ENCODE assay signal across 29 cellular contexts in genomic region chr7:110399421-110399820, GRCh38.
DNase-seq lines count a peak whose midpoint lies in the region; FAIRE-seq and TF ChIP-seq lines count a peak whose summit lies in the region.
"Had no signal": no experiment of that assay in that cellular context is flagged by ENCODE, and none has a peak within 500 bp of the region (broad histone marks: within the 10 kb centered on the region; RNA-seq: fewer than 3 reads in every experiment).

No MANE protein-coding gene starts in this region.

- TF ChIP-seq CTCF in HFFc6 (IDR thresholded peaks at IDR 0.05): no peak
- TF ChIP-seq CTCF in bronchial epithelial cell (IDR thresholded peaks at IDR 0.05; ENCODE audit: insufficient read depth, low read length, severe bottlenecking): no peak
- no peak for TF ChIP-seq CTCF in OCI-LY7 (conservative IDR thresholded peaks at IDR 0.05; ENCODE audit: low read length)
- TF ChIP-seq CTCF in CD14-positive monocyte (IDR thresholded peaks at IDR 0.05): no peak

- H3K36me3 Mint-ChIP-seq in HFFc6 (ENCODE audit: low read depth) (no peaks in the 10 kb centered on the region), CD14-positive monocyte (no peaks in the 10 kb centered on the region)
- H3K36me3 Mint-ChIP-seq: CD4-positive, alpha-beta memory T cell had no signal

- no peaks in the 10 kb centered on the region for H3K9me3 Mint-ChIP-seq in HFFc6
- peaks cover 0 to 6% (median 3%) of the 10 kb centered on the region in 7 donors for H3K9me3 Mint-ChIP-seq in CD14-positive monocyte
- H3K9me3 Mint-ChIP-seq: CD4-positive, alpha-beta memory T cell had no signal

- H3K4me1 Mint-ChIP-seq in HFFc6 (ENCODE audit: low read depth) (peaks cover 32% of the 10 kb centered on the region), CD14-positive monocyte (no peaks in the 10 kb centered on the region)
- H3K4me1 Mint-ChIP-seq: CD4-positive, alpha-beta memory T cell had no signal

- no peak overlapping the region for H3K4me3 ChIP-seq in bronchial epithelial cell (ENCODE audit: low read depth, low read length)
- H3K4me3 ChIP-seq in OCI-LY7 (ENCODE audit: low read depth, low read length, poor library complexity, severe bottlenecking): no peak overlapping the region
- H3K4me3 ChIP-seq: BLaER1 treated with 17β-estradiol and CSF1 and Interleukin-3, amounts not matched to agents 10 nM and 100 nM; GM12878; SK-N-MC had no signal

- BruUV-seq in OCI-LY7 (replicated peaks; lab: Mats Ljungman, UMichigan): no TSS peak

- no peaks in the 10 kb centered on the region for H3K79me2 ChIP-seq in OCI-LY7 (ENCODE audit: insufficient read depth, low read depth, low read length)

- CTCF ChIA-PET in OCI-LY7 (lab: Charles Lee; ENCODE audit: unreplicated experiment): no interaction called here

- H3K27ac Mint-ChIP-seq in HFFc6 (peak overlapping the region; percentile 0; the same call in 1 of the 2 replicates), CD14-positive monocyte (no peak overlapping the region)
- H3K27ac Mint-ChIP-seq: CD4-positive, alpha-beta memory T cell had no signal

- no peak overlapping the region for H3K27ac ChIP-seq in OCI-LY7 (ENCODE audit: low read depth, low read length, poor library complexity, severe bottlenecking)
- H3K27ac ChIP-seq: BLaER1 treated with 17β-estradiol and CSF1 and Interleukin-3, amounts not matched to agents 10 nM and 100 nM; HL-60; SK-N-MC had no signal

- H3K9me3 ChIP-seq in OCI-LY7 (ENCODE audit: low read length): no peaks in the 10 kb centered on the region
- H3K9me3 ChIP-seq: BLaER1 treated with 17β-estradiol and CSF1 and Interleukin-3, amounts not matched to agents 10 nM and 100 nM; Caco-2 had no signal

- intact Hi-C loops in OCI-LY7 (cut with micrococcal nuclease; ENCODE audit: unreplicated experiment): no loop called here
- intact Hi-C loops in CD14-positive monocyte (cut with micrococcal nuclease): no loop called here

- no peak for FAIRE-seq in bronchial epithelial cell (lab: Jason Lieb, UNC)
- FAIRE-seq: A204.1, GM12878, H1 had no signal

- no peak overlapping the region for H2AFZ ChIP-seq in OCI-LY7 (ENCODE audit: low read length)

- H3K27me3 ChIP-seq in bronchial epithelial cell (ENCODE audit: control insufficient read depth, insufficient read depth, low read length): no peaks in the 10 kb centered on the region
- H3K27me3 ChIP-seq: BLaER1 treated with 17β-estradiol and CSF1 and Interleukin-3, amounts not matched to agents 10 nM and 100 nM had no signal

- H3K4me3 Mint-ChIP-seq in HFFc6 (no peak overlapping the region), CD14-positive monocyte (no peak overlapping the region)
- H3K4me3 Mint-ChIP-seq: CD4-positive, alpha-beta memory T cell had no signal

- H3K4me2 ChIP-seq in OCI-LY7 (ENCODE audit: low read length): no peak overlapping the region
- H3K4me2 ChIP-seq: BLaER1 treated with 17β-estradiol and CSF1 and Interleukin-3, amounts not matched to agents 10 nM and 100 nM had no signal

- no peaks in the 10 kb centered on the region for H3K9me2 ChIP-seq in OCI-LY7 (ENCODE audit: insufficient read depth, low read length)

- H3K27me3 Mint-ChIP-seq in HFFc6 (ENCODE audit: insufficient read depth): no peaks in the 10 kb centered on the region; the same call in 1 of the 2 replicates
- H3K27me3 Mint-ChIP-seq in CD14-positive monocyte (ENCODE audit: low read depth in 3 of 3): no peaks in the 10 kb centered on the region
- H3K27me3 Mint-ChIP-seq: CD4-positive, alpha-beta memory T cell had no signal

- POLR2A ChIA-PET in OCI-LY7 (lab: Charles Lee): interaction anchor here (1.1 kb wide), 2 partner anchors 10 kb away, joined by 3 to 4 read pairs; no protein-coding TSS in a partner anchor

- no peaks in the 10 kb centered on the region for H4K20me1 ChIP-seq in OCI-LY7 (ENCODE audit: insufficient read depth, low read length)
- H4K20me1 ChIP-seq: BLaER1 treated with 17β-estradiol and CSF1 and Interleukin-3, amounts not matched to agents 10 nM and 100 nM had no signal

- H3K4me1 ChIP-seq in OCI-LY7 (ENCODE audit: insufficient read depth, low read length, poor library complexity, severe bottlenecking): no peaks in the 10 kb centered on the region
- H3K4me1 ChIP-seq: BLaER1 treated with 17β-estradiol and CSF1 and Interleukin-3, amounts not matched to agents 10 nM and 100 nM; Caco-2 had no signal

- H3K36me3 ChIP-seq in bronchial epithelial cell (ENCODE audit: control insufficient read depth, insufficient read depth, low read length): no peaks in the 10 kb centered on the region
- no peaks in the 10 kb centered on the region for H3K36me3 ChIP-seq in OCI-LY7 (ENCODE audit: insufficient read depth, low read length)
- H3K36me3 ChIP-seq: BLaER1 treated with 17β-estradiol and CSF1 and Interleukin-3, amounts not matched to agents 10 nM and 100 nM had no signal

- DNase-seq in HFFc6 (no peak), bronchial epithelial cell (ENCODE audit: low read depth) (peak; percentile 12), kidney tubule cell (ENCODE audit: low spot score) (peak; percentile 73), SW 1271 (lab: John Stamatoyannopoulos, UW) (no peak), OCI-LY7 (ENCODE audit: low spot score) (no peak), CD14-positive monocyte (ENCODE audit: low spot score) (no peak)
- no peak for DNase-seq in activated effector memory CD4-positive, alpha-beta T cell treated with Interleukin-2 at 50 U/mL for 16 hours
- DNase-seq: AML-193; Caco-2; CD4-positive, alpha-beta memory T cell; DMS 273 treated with DMSO at 0.1 percent for 48 hours; DMS79; EL; GDM1; Karpas-422; NCI-H1105 treated with DMSO at 0.1 percent for 48 hours; NCI-H146; NCI-H1930; NCI-H2107; NCI-H524 treated with DMSO at 0.1 percent for 48 hours; NCI-H774; NK-92 treated with Interleukin-12 subunit alpha and Interleukin-12 subunit beta, amount 100 ng/mL, for 24 hours; SIG-M5 had no signal

Comparison
In these comparisons a context has a peak if more than half of its experiments do, and no peak if none do; other contexts are left out.
1. DNase-seq: peak in bronchial epithelial cell (single experiment) and kidney tubule cell (single experiment); none in HFFc6 (single experiment), SW 1271 (0 of 2), activated effector memory CD4-positive, alpha-beta T cell treated with Interleukin-2 at 50 U/mL for 16 hours (single experiment), OCI-LY7 (single experiment) and CD14-positive monocyte (single experiment).